12 cellular contexts compared by ENCODE assay signal in the genomic region with DNA sequence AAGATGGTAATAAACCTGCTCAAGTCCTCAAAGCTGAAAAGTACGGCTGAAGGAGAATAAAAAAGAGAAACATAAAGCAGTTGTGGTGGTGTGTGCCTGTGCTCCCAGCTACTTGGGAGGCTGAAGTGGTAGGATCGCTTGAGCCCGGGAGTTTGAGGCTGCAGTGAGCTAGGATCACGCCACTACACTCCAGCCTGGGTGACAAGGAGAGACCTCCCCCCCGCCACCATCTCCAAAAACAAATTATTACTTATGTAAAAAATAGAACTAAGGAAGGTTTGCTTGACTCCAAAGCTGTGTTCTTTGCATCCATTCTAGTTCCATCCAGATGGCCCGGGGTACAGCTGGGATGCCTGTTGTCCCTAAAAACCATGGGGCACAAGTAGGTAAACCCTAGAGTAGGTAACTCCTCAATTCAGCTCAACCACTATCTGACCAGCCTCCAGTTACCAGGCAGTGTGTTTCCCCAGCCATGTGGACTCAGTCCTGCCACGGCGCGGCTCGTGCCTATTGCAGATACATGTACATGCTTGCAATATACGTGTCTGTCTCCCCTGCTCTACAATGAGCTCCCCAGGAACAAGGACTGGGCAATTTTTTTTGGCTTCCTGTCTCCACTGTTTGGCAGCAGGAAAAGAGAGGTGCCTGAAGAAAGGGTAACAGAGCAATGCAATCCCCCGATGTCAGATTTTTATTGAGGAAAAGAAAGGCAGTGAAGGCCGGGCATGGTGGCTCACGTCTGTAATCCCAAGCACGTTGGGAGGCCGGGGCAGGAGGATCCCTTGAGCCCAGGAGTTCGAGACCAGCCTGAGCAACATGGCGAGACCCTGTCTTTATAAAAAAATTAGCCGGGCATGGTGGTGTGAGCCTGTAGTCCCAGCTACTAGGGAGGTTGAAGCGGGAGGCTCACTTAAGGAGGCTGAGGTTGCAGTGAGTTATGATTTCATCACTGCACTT.
DNase-seq lines count a peak whose midpoint lies in the region; TF ChIP-seq lines count a peak whose summit lies in the region.
"Had no signal": no experiment of that assay in that cellular context is flagged by ENCODE, and none has a peak within 500 bp of the region (broad histone marks: within the 10 kb centered on the region; RNA-seq: fewer than 3 reads in every experiment).

No MANE protein-coding gene starts in this region.

- no peaks in the 10 kb centered on the region for H3K9me3 Mint-ChIP-seq in CD4-positive, alpha-beta memory T cell
- H3K9me3 Mint-ChIP-seq in immature natural killer cell = no peaks in the 10 kb centered on the region
- no peaks in the 10 kb centered on the region for H3K9me3 Mint-ChIP-seq in Caco-2 (ENCODE audit: unreplicated experiment)
- H3K9me3 Mint-ChIP-seq: activated naive CD8-positive, alpha-beta T cell treated with anti-CD3 and anti-CD28 coated beads for 36 hours had no signal

- BruUV-seq in Caco-2 (replicated peaks; lab: Mats Ljungman, UMichigan) = no TSS peak

- H3K27ac Mint-ChIP-seq in CD4-positive, alpha-beta memory T cell = peak overlapping the region in 4 of 7 donors; percentile 41 to 60 (median 46)
- H3K27ac Mint-ChIP-seq in immature natural killer cell (peak overlapping the region in 4 of 6 donors; percentile 38 to 65 (median 62)), Caco-2 (ENCODE audit: unreplicated experiment) (no peak overlapping the region)
- H3K27ac Mint-ChIP-seq: activated naive CD8-positive, alpha-beta T cell treated with anti-CD3 and anti-CD28 coated beads for 36 hours had no signal

- H3K4me1 Mint-ChIP-seq in CD4-positive, alpha-beta memory T cell = peaks cover 5 to 17% (median 9%) of the 10 kb centered on the region in 4 donors
- H3K4me1 Mint-ChIP-seq in immature natural killer cell = peaks cover 12% of the 10 kb centered on the region in 2 donors
- H3K4me1 Mint-ChIP-seq in Caco-2 (ENCODE audit: low read depth, unreplicated experiment) = peaks cover 7% of the 10 kb centered on the region

- no peak for TF ChIP-seq EP300 in sigmoid colon (IDR thresholded peaks at IDR 0.05)

- H3K27ac ChIP-seq in CD4-positive, alpha-beta memory T cell (ENCODE audit: low read depth, low read length) = no peak overlapping the region
- H3K27ac ChIP-seq in RWPE1 = peak overlapping the region; percentile 87
- H3K27ac ChIP-seq in sigmoid colon = peak overlapping the region; percentile 85 to 94 (median 93)
- H3K27ac ChIP-seq: WERI-Rb-1 had no signal

- H3K36me3 Mint-ChIP-seq in CD4-positive, alpha-beta memory T cell = peaks cover 0 to 2% of the 10 kb centered on the region in 2 donors
- H3K36me3 Mint-ChIP-seq in immature natural killer cell (no peaks in the 10 kb centered on the region), Caco-2 (ENCODE audit: insufficient read depth, unreplicated experiment) (peaks cover 6% of the 10 kb centered on the region)

- no peaks in the 10 kb centered on the region for H3K9me3 ChIP-seq in CD4-positive, alpha-beta memory T cell (ENCODE audit: control insufficient read depth in 1 of 2, low read length in 2 of 2)
- H3K9me3 ChIP-seq in sigmoid colon = no peaks in the 10 kb centered on the region
- H3K9me3 ChIP-seq in Caco-2 = no peaks in the 10 kb centered on the region

- no peak overlapping the region for H3K4me3 ChIP-seq in CD4-positive, alpha-beta memory T cell (ENCODE audit: low read length in 2 of 2)
- H3K4me3 ChIP-seq in sigmoid colon (no peak overlapping the region), Caco-2 (ENCODE audit: low read depth, low read length) (no peak overlapping the region)

- H3K27me3 Mint-ChIP-seq in CD4-positive, alpha-beta memory T cell = no peaks in the 10 kb centered on the region
- H3K27me3 Mint-ChIP-seq in immature natural killer cell (ENCODE audit: low read depth in 3 of 3) (peaks cover 6 to 14% (median 8%) of the 10 kb centered on the region in 3 donors), Caco-2 (ENCODE audit: insufficient read depth, unreplicated experiment) (no peaks in the 10 kb centered on the region)

- TF ChIP-seq POLR2A in sigmoid colon (IDR thresholded peaks at IDR 0.05) = no peak

- H3K4me3 Mint-ChIP-seq in CD4-positive, alpha-beta memory T cell = no peak overlapping the region
- H3K4me3 Mint-ChIP-seq in immature natural killer cell (no peak overlapping the region), Caco-2 (ENCODE audit: unreplicated experiment) (no peak overlapping the region)
- H3K4me3 Mint-ChIP-seq: activated naive CD8-positive, alpha-beta T cell treated with anti-CD3 and anti-CD28 coated beads for 36 hours had no signal

- POLR2A ChIA-PET in CD4-positive, alpha-beta memory T cell (lab: Charles Lee; ENCODE audit: partially characterized antibody) = interaction anchor here (0.6 to 4.3 kb wide), 3 partner anchors 33 to 124 kb away, joined by 3 to 93 read pairs (median 3); partner anchors contain the start of gene GADD45B
- POLR2A ChIA-PET in RWPE1 (lab: Yijun Ruan, JAX; ENCODE audit: low non-redundant PET) (no interaction called here), Caco-2 (lab: Charles Lee) (interaction anchor here (0.6 kb wide), 1 partner anchor 273 kb away, joined by 3 read pairs; the partner anchor contains the start of gene LSM7)

- H3K36me3 ChIP-seq in CD4-positive, alpha-beta memory T cell (ENCODE audit: insufficient read depth, low read length) = no peaks in the 10 kb centered on the region
- no peaks in the 10 kb centered on the region for H3K36me3 ChIP-seq in sigmoid colon
- no peaks in the 10 kb centered on the region for H3K36me3 ChIP-seq in Caco-2 (ENCODE audit: control insufficient read depth, insufficient read depth, low read length)
- H3K36me3 ChIP-seq: WERI-Rb-1 had no signal

- H3K27me3 ChIP-seq in CD4-positive, alpha-beta memory T cell (ENCODE audit: insufficient read depth, low read length) = no peaks in the 10 kb centered on the region
- no peaks in the 10 kb centered on the region for H3K27me3 ChIP-seq in sigmoid colon
- no peaks in the 10 kb centered on the region for H3K27me3 ChIP-seq in Caco-2 (replicated peaks; ENCODE audit: control insufficient read depth, insufficient read depth, low read length)

- CTCF ChIA-PET in CD4-positive, alpha-beta memory T cell (lab: Charles Lee; ENCODE audit: partially characterized antibody) = interaction anchor here (0.6 to 6.4 kb wide), 7 partner anchors 10 to 124 kb away, joined by 3 to 77 read pairs (median 8); partner anchors contain the start of gene GADD45B
- CTCF ChIA-PET in RWPE1 (lab: Yijun Ruan, JAX) (interaction anchor here (2.5 to 2.9 kb wide), 2 partner anchors 10 to 36 kb away, joined by 10 to 11 read pairs; no protein-coding TSS in a partner anchor), Caco-2 (lab: Charles Lee) (no interaction called here)

- no peak for TF ChIP-seq CTCF in RWPE1 (conservative IDR thresholded peaks at IDR 0.05; ENCODE audit: low read depth)
- TF ChIP-seq CTCF in sigmoid colon (IDR thresholded peaks at IDR 0.05) = no peak
- no peak for TF ChIP-seq CTCF in Caco-2 (IDR thresholded peaks at IDR 0.05; ENCODE audit: insufficient read depth in 1 of 2, low read depth in 1 of 2, low read length in 1 of 2, severe bottlenecking in 1 of 2, unreplicated experiment in 1 of 2)

- WGBS in sigmoid colon, 2 donors = 87 to 91% methylated on average over 20 of the region's 20 CpGs

- DNase-seq in CD4-positive, alpha-beta memory T cell = no peak
- DNase-seq in RWPE1 (ENCODE audit: low spot score) (no peak), immature natural killer cell (no peak), sigmoid colon (no peak), Caco-2 (no peak), pons (ENCODE audit: low spot score) (no peak), dedifferentiated amniotic fluid mesenchymal stem cell (ENCODE audit: extremely low spot score) (no peak), NAMALWA (ENCODE audit: low spot score) (no peak)
- DNase-seq: activated CD8-positive, alpha-beta memory T cell treated with anti-CD3 and anti-CD28 coated beads, Interleukin-2, amount 50 U/mL, for 4 hours; activated naive CD8-positive, alpha-beta T cell treated with anti-CD3 and anti-CD28 coated beads for 36 hours; DMS79 treated with DMSO at 0.1 percent for 48 hours; WERI-Rb-1 had no signal

- peaks cover 12% of the 10 kb centered on the region for H3K4me1 ChIP-seq in CD4-positive, alpha-beta memory T cell (ENCODE audit: insufficient read depth, low read length)
- H3K4me1 ChIP-seq in sigmoid colon (peaks cover 0 to 55% (median 44%) of the 10 kb centered on the region in 4 donors), Caco-2 (0 out of 2 replicates have a peak, but pooled peaks cover 3% of the 10 kb centered on the region)

- intact Hi-C loops in CD4-positive, alpha-beta memory T cell (cut with micrococcal nuclease) = no loop called here
- intact Hi-C loops in sigmoid colon (cut with DNase I) (no loop called here), Caco-2 (cut with micrococcal nuclease; ENCODE audit: unreplicated experiment) (no loop called here)
